In the genomic region with DNA sequence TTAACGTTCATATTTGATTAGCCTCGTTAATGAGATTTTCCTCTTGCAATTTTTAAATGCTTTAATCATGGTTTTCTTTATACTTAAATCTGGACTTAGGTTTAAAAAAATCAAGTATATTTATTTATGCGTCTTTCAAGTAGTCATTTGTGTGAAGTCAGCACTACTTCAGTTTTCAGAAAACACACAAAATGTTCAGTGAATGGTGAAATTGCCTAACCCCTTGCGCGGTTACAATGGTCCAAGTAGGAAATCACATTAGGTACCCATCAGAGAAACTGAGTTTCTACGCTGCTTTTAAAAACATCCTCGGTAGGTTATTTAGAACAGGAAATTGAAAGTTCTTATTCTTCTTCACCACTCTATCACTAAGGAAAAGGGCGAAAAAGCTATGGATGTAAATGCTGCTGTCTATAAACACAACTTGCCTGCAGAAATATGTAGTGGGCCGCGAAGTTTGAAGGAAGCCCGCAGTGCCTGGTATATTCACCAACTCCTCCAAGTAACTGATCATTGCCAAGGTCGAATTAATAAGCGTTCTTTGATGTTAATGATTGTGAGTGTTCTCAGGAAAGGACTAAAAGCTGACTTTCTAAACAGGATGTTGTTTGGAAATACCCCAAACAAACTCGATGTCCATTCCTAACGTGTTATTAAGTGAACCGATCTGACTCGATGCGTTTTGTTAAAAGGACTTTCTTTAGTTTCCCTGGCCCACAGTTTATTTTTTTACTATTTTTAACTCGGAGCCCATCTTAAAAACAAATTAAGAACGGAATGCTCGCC, we compare ENCODE assay signal across 8 cellular contexts. TPM values are rescaled to one million over a fixed set of nuclear protein-coding genes. Genes with fewer than 3 reads are reported as not detected.
DNase-seq lines count a peak whose midpoint lies in the region; ATAC-seq and TF ChIP-seq lines count a peak whose summit lies in the region.

No MANE protein-coding gene starts in this region.

- intact Hi-C loops in breast epithelium (cut with DNase I; ENCODE audit: low total_unique reads) (no loop called here), lower lobe of right lung (cut with DNase I) (no loop called here)

- no peaks in the 10 kb centered on the region for H3K9me3 ChIP-seq in breast epithelium
- H3K9me3 ChIP-seq in lower lobe of right lung = no peaks in the 10 kb centered on the region
- H3K9me3 ChIP-seq in upper lobe of left lung = no peaks in the 10 kb centered on the region

- ATAC-seq in lower lobe of right lung = no peak
- no peak for ATAC-seq in upper lobe of left lung (ENCODE audit: low FRiP score in 2 of 2)

- H3K4me1 ChIP-seq in breast epithelium (peaks cover 0 to 8% of the 10 kb centered on the region in 2 donors), lower lobe of right lung (peaks cover 31% of the 10 kb centered on the region), upper lobe of left lung (peaks cover 16 to 34% (median 28%) of the 10 kb centered on the region in 4 donors)

- TF ChIP-seq POLR2A in breast epithelium (IDR thresholded peaks at IDR 0.05) = no peak
- TF ChIP-seq POLR2A in upper lobe of left lung (IDR thresholded peaks at IDR 0.05) = no peak

- TF ChIP-seq EP300 in upper lobe of left lung (IDR thresholded peaks at IDR 0.05) = no peak

- H3K4me3 ChIP-seq in GM06990 (replicated peaks; ENCODE audit: low read depth, low read length) = peak overlapping the region; percentile 84
- peak overlapping the region; percentile 65 to 92 (median 83) for H3K4me3 ChIP-seq in breast epithelium
- H3K4me3 ChIP-seq in lower lobe of right lung = peak overlapping the region; percentile 73
- peak overlapping the region; percentile 44 to 84 (median 64) for H3K4me3 ChIP-seq in upper lobe of left lung

- H3K27ac ChIP-seq in breast epithelium (peak overlapping the region; percentile 99), lower lobe of right lung (peak overlapping the region; percentile 97), upper lobe of left lung (peak overlapping the region; percentile 97 to 99 (median 98))

- H3K27me3 ChIP-seq in GM06990 (replicated peaks; ENCODE audit: control insufficient read depth, insufficient read depth, low read length) (no peaks in the 10 kb centered on the region), breast epithelium (no peaks in the 10 kb centered on the region), lower lobe of right lung (ENCODE audit: low read depth) (no peaks in the 10 kb centered on the region), upper lobe of left lung (no peaks in the 10 kb centered on the region)

- DNase-seq in GM06990 (ENCODE audit: extremely low read depth, insufficient read length) = no peak
- DNase-seq in NCI-H1417 (lab: John Stamatoyannopoulos, UW) = peak in 2 of 3 experiments; percentile 61
- no peak for DNase-seq in breast epithelium (ENCODE audit: low spot score in 2 of 2)
- no peak for DNase-seq in lower lobe of right lung
- no peak for DNase-seq in upper lobe of left lung
- no peak for DNase-seq in activated effector memory CD4-positive, alpha-beta T cell treated with Interleukin-2 at 50 U/mL for 16 hours
- no peak for DNase-seq in activated CD4-positive, CD25-positive, alpha-beta regulatory T cell (lab: John Stamatoyannopoulos, UW)
- DNase-seq in NCI-H446 treated with DMSO at 0.1 percent for 48 hours (lab: John Stamatoyannopoulos, UW) = no peak

- H3K36me3 ChIP-seq in GM06990 (ENCODE audit: control insufficient read depth, insufficient read depth, low read length) (no peaks in the 10 kb centered on the region), breast epithelium (no peaks in the 10 kb centered on the region), lower lobe of right lung (no peaks in the 10 kb centered on the region), upper lobe of left lung (no peaks in the 10 kb centered on the region)

- WGBS in upper lobe of left lung, 2 donors = 5 to 6% methylated on average over 21 of the region's 21 CpGs

- TF ChIP-seq CTCF in GM06990 (IDR thresholded peaks at IDR 0.05; ENCODE audit: insufficient read depth, low read length, poor library complexity, severe bottlenecking) (no peak), breast epithelium (IDR thresholded peaks at IDR 0.05) (no peak), lower lobe of right lung (IDR thresholded peaks at IDR 0.05) (no peak), upper lobe of left lung (IDR thresholded peaks at IDR 0.05) (no peak)

RNA-seq across cellular contexts. Expression of a gene that starts 1.0 kb away (rescaled TPM):
- total RNA-seq in breast epithelium (100 to 1,000 TPM in 1 of 3 donors, 10 to 100 TPM in 2; 96.2 to 116 (median 98.3) TPM), lower lobe of right lung (79.6 TPM), upper lobe of left lung (10 to 100 TPM; 24.1 to 100.0 (median 71.7) TPM)

Comparison
In these comparisons a context has a peak if more than half of its experiments do, and no peak if none do; other contexts are left out.
1. DNase-seq: peak in NCI-H1417 (2 of 3); none in GM06990 (single experiment), breast epithelium (0 of 2), lower lobe of right lung (single experiment), upper lobe of left lung (0 of 2), activated effector memory CD4-positive, alpha-beta T cell treated with Interleukin-2 at 50 U/mL for 16 hours (single experiment), activated CD4-positive, CD25-positive, alpha-beta regulatory T cell (0 of 4) and NCI-H446 treated with DMSO at 0.1 percent for 48 hours (single experiment).
2. Peak in every context shown above with its lines, with median percentiles within 50 percentile points of each other: H3K4me3 ChIP-seq and H3K27ac ChIP-seq.